In genomic region chr20:10666221-10667076, GRCh38 we compare ENCODE assay signal across 1 cellular context.
TF ChIP-seq lines count a peak whose summit lies in the region.

No MANE protein-coding gene starts in this region.

TF ChIP-seq in WTC11, 78 proteins besides CTCF, POLR2A, EP300 and RAD21 (continued from another document):
- no peak for TF ChIP-seq E2F4 (CRISPR knock-in tag; IDR thresholded peaks at IDR 0.05; ENCODE audit: borderline replicate concordance, low read depth)
